Comparison of ENCODE assay signal across 8 cellular contexts in the genomic region with DNA sequence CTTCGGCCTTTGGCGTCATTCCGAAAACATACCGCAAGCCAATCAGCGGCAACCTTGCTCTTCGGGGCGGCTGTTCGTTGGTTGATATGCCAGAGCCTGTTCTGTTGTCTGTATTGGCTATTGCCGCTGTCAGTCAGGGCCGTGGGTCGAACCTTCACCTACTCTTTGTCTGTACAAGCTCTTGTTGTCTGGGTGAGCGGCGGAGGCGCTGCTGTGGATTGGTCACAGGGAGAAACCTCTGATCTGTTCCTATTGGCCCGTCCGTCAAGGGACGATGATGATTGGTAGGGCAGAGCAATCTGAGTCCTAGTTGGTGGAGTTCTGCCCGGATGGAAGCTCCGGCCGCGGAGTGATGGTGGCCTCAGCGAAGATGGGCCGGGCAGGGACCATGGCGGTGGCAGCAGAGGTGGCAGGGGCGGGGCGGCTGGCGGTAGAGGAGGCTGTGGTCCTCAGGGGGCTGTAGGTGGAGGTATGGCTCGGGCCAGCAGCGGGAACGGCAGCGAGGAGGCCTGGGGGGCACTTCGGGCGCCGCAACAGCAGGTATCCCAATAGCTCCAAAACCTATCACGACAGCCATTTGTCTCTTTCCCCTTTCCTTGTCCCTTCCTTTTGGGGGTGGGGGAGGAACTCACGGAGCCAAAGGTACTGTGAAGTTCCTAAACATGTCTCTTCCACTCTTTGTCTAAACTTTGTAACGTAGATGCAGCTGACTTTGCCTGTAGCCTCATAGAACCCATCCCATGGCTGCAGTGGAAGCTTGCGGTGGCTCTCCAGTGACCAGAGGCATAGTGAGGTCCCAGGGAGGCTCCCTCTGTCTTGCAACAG.
DNase-seq lines count a peak whose midpoint lies in the region; ATAC-seq and FAIRE-seq lines count a peak whose summit lies in the region.

A gene (plus strand): TSS at position 307 of the 825 bp plus-strand sequence. CDS start 165 bp downstream, at position 472.

- FAIRE-seq in HTR-8/SVneo (lab: Jason Lieb, UNC) = peak; percentile 97

- H3K27me3 Mint-ChIP-seq in effector memory CD8-positive, alpha-beta T cell = no peaks in the 10 kb centered on the region

- peak within 1 kb of the TSS; percentile 96 to 98 for H3K4me3 Mint-ChIP-seq in effector memory CD8-positive, alpha-beta T cell

- DNase-seq in CMK (ENCODE audit: low read depth) (peak; percentile 99), HTR-8/SVneo (ENCODE audit: insufficient read length, low spot score) (peak; percentile 100), NOMO-1 treated with dmso at 0.1 percent for 144 hours (lab: John Stamatoyannopoulos, UW; ENCODE audit: unreplicated experiment) (peak; percentile 98), medulla oblongata (ENCODE audit: extremely low spot score) (peak; percentile 100)
- peak in 2 of 3 experiments; percentile 95 for DNase-seq in activated CD8-positive, alpha-beta memory T cell treated with anti-CD3 and anti-CD28 coated beads for 48 hours (ENCODE audit: low read depth in 2 of 3, low spot score in 2 of 3)
- DNase-seq in effector memory CD8-positive, alpha-beta T cell = peak; percentile 97 to 98 (median 98)
- DNase-seq in stimulated activated CD8-positive, alpha-beta memory T cell treated with anti-CD3 and anti-CD28 coated beads, Interleukin-12 subunit alpha, Interleukin-12 subunit beta, amount 100 ng/mL, for 1 hour (ENCODE audit: low read depth) = peak; percentile 98

- peak; percentile 75 for ATAC-seq in GM21367 (IDR thresholded peaks at IDR 0.05; ENCODE audit: unreplicated experiment)
- peak; percentile 77 for ATAC-seq in effector memory CD8-positive, alpha-beta T cell (replicated peaks)

- no peaks in the 10 kb centered on the region for H3K9me3 Mint-ChIP-seq in effector memory CD8-positive, alpha-beta T cell

- H3K36me3 Mint-ChIP-seq in effector memory CD8-positive, alpha-beta T cell (ENCODE audit: insufficient read depth) = peaks cover 57% of the 10 kb centered on the region

- H3K4me1 Mint-ChIP-seq in effector memory CD8-positive, alpha-beta T cell (ENCODE audit: low read depth in 2 of 2) = peaks cover 45 to 60% of the 10 kb centered on the region in 2 donors

- peak within 1 kb of the TSS; percentile 99 to 100 for H3K27ac Mint-ChIP-seq in effector memory CD8-positive, alpha-beta T cell

Comparison
In these comparisons a context has a peak if more than half of its experiments do, and no peak if none do; other contexts are left out.
1. Peak in every context shown above with its lines: DNase-seq and ATAC-seq.